ENCODE assay signal across 10 cellular contexts in genomic region chr6:114997813-114998292, GRCh38.
DNase-seq lines count a peak whose midpoint lies in the region; ATAC-seq and TF ChIP-seq lines count a peak whose summit lies in the region.
"Had no signal": no experiment of that assay in that cellular context is flagged by ENCODE, and none has a peak within 500 bp of the region (broad histone marks: within the 10 kb centered on the region; RNA-seq: fewer than 3 reads in every experiment).

No MANE protein-coding gene starts in this region.

- H3K27me3 Mint-ChIP-seq in natural killer cell (ENCODE audit: low read depth in 2 of 2) (no peaks in the 10 kb centered on the region), osteocyte (ENCODE audit: unreplicated experiment) (no peaks in the 10 kb centered on the region)

- H3K36me3 Mint-ChIP-seq in natural killer cell = peaks cover 6% of the 10 kb centered on the region
- no peaks in the 10 kb centered on the region for H3K36me3 Mint-ChIP-seq in osteocyte (ENCODE audit: unreplicated experiment)

- H3K4me1 ChIP-seq in heart right ventricle = no peaks in the 10 kb centered on the region

- DNase-seq in NOMO-1 treated with DMSO at 0.1 percent for 48 hours (lab: John Stamatoyannopoulos, UW; ENCODE audit: unreplicated experiment) = peak; percentile 15
- no peak for DNase-seq in NOMO-1 treated with dmso at 0.1 percent for 144 hours (lab: John Stamatoyannopoulos, UW; ENCODE audit: unreplicated experiment)
- DNase-seq in natural killer cell = no peak
- no peak for DNase-seq in heart right ventricle
- no peak for DNase-seq in midbrain (lab: John Stamatoyannopoulos, UW)
- no peak for DNase-seq in osteocyte (ENCODE audit: extremely low spot score, unreplicated experiment)
- DNase-seq: GM23248, hypothalamus had no signal

- TF ChIP-seq CTCF in natural killer cell (IDR thresholded peaks at IDR 0.05) = no peak
- no peak for TF ChIP-seq CTCF in heart right ventricle (IDR thresholded peaks at IDR 0.05)
- TF ChIP-seq CTCF in osteocyte (IDR thresholded peaks at IDR 0.05) = no peak

- H3K9me3 Mint-ChIP-seq in natural killer cell (peaks cover 4 to 18% of the 10 kb centered on the region in 2 donors), osteocyte (ENCODE audit: unreplicated experiment) (peaks cover 11% of the 10 kb centered on the region)

- ATAC-seq in GM21717 (IDR thresholded peaks at IDR 0.05; ENCODE audit: unreplicated experiment) (peak; percentile 85), HG03521 (IDR thresholded peaks at IDR 0.05; ENCODE audit: unreplicated experiment) (peak; percentile 67), natural killer cell (peak in 2 of 3 donors; percentile 17 to 24), heart right ventricle (no peak)

- no peaks in the 10 kb centered on the region for H3K36me3 ChIP-seq in heart right ventricle

- peaks cover 0 to 16% (median 0%) of the 10 kb centered on the region in 11 donors for H3K9me3 ChIP-seq in heart right ventricle

- H3K4me1 Mint-ChIP-seq in natural killer cell = no peaks in the 10 kb centered on the region
- H3K4me1 Mint-ChIP-seq in osteocyte (ENCODE audit: unreplicated experiment) = no peaks in the 10 kb centered on the region

- intact Hi-C loops in natural killer cell (cut with micrococcal nuclease) = no loop called here
- intact Hi-C loops in heart right ventricle (cut with DNase I) = no loop called here

- H3K27ac ChIP-seq in heart right ventricle = no peak overlapping the region
- H3K27ac ChIP-seq: GM23248 had no signal

- 87 to 91% methylated on average over 4 of the region's 4 CpGs for WGBS in heart right ventricle, 2 donors

- no peak overlapping the region for H3K4me3 ChIP-seq in heart right ventricle
- H3K4me3 ChIP-seq: GM23248 had no signal

- H3K4me3 Mint-ChIP-seq in natural killer cell = no peak overlapping the region
- no peak overlapping the region for H3K4me3 Mint-ChIP-seq in osteocyte (ENCODE audit: unreplicated experiment)

- H3K27ac Mint-ChIP-seq in natural killer cell = no peak overlapping the region
- H3K27ac Mint-ChIP-seq in osteocyte (ENCODE audit: unreplicated experiment) = no peak overlapping the region

- no peaks in the 10 kb centered on the region for H3K27me3 ChIP-seq in heart right ventricle

Comparison
In these comparisons a context has a peak if more than half of its experiments do, and no peak if none do; other contexts are left out.
1. ATAC-seq: peak in GM21717 (single experiment), HG03521 (single experiment) and natural killer cell (2 of 3); none in heart right ventricle (0 of 8).